In the genomic region with DNA sequence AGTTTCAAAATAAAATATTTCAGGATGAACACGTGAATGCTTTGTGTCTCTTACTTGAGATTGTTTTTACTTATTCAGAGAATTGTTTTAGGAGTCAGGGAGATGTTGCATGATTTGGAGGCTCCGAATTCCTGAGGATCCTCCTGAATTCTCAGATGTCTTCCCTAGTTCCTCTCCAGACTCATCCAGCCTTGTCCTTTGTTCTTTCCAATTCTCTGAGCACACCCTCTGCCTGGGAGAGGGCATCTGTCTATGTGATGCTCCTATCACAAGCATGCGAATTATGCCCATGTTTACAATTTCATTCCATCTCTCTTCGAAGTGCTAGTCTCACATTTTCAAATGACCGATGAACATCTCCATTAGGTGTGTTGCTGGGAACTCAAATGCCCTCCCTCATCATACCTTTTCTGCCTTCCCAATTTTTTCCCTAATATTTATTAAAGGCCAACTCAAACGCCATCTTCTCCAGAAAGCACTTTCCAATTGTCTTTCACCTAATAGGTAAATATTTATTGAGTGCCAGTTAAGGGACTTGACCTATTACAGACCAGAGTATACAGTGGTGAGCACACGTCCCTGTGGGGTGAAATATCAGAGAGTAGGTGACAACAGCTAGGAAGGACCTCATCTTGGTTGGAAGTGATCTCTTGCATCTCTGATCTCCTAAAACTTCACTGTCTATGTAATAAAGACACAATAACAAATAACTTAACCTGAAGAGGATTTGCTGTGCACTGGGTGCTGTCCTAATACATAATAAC, we compare ENCODE assay signal across 15 cellular contexts.
"Had no signal": no experiment of that assay in that cellular context is flagged by ENCODE, and none has a peak within 500 bp of the region (broad histone marks: within the 10 kb centered on the region; RNA-seq: fewer than 3 reads in every experiment).

No MANE protein-coding gene starts in this region.

- H3K36me3 ChIP-seq: gastroesophageal sphincter, neutrophil, upper lobe of left lung had no signal

- H3K4me3 ChIP-seq: body of pancreas, coronary artery, gastroesophageal sphincter, upper lobe of left lung had no signal

- DNase-seq: activated CD4-positive, alpha-beta T cell treated with anti-CD3 and anti-CD28 coated beads, Interleukin-2, amount 10 ng/mL, durations not matched to agents 7 days and 5 days; activated CD4-positive, CD25-positive, alpha-beta regulatory T cell; amniotic stem cell; body of pancreas; central memory CD4-positive, alpha-beta T cell; effector CD4-positive, alpha-beta T cell; islet precursor cell; naive thymus-derived CD4-positive, alpha-beta T cell; right cardiac atrium; stimulated activated naive CD4-positive, alpha-beta T cell treated with Interleukin-2 at 50 U/mL for 16 hours; T-helper 17 cell; upper lobe of left lung had no signal

- H3K4me1 ChIP-seq: body of pancreas, gastroesophageal sphincter had no signal

- H3K27me3 ChIP-seq: body of pancreas, gastroesophageal sphincter, neutrophil, upper lobe of left lung had no signal

- H3K27ac ChIP-seq: body of pancreas, coronary artery, gastroesophageal sphincter, neutrophil, upper lobe of left lung had no signal

- H3K9me3 ChIP-seq: body of pancreas, gastroesophageal sphincter, neutrophil, upper lobe of left lung had no signal

- ATAC-seq: body of pancreas; gastroesophageal sphincter; naive thymus-derived CD4-positive, alpha-beta T cell; right cardiac atrium; T-helper 17 cell had no signal
